In the genomic region with DNA sequence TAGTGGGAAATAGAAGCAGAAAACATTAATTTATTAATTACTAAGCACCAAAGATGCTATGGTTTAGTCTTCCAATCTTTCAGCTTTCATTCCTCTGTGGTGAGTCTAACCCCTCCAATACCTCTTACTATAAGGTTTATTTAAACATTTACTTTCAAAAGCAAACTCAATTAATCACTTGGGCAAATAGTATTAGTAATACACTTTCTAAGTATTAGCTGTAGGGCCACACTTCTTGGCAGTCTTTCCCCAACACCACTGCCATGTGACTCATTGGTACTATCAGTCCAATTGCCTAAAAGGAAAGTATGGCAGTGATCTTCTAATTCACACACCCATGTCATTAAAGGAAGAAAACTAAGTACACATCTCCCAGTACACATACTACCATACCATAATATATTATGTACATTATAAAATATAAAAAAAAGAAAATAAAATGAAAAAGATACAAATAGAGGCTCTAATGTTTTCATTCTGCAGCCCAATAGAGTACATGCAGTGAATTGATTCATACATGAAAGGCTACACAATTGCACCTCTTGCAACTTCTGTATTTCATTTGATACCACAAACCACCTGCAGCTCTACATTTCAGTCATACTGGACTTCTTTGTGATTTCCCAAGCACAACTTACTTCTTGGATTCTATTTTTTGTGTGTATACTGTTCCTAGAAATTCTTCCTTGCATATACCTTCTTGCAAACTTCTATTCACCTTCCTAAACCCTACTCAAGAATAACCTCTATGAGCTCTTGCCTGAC, we compare ENCODE assay signal across 1 cellular context.
TF ChIP-seq lines count a peak whose summit lies in the region.

No MANE protein-coding gene starts in this region.

TF ChIP-seq in GM12878, 131 proteins besides CTCF, POLR2A, EP300 and RAD21 (continued from another document):
- TF ChIP-seq, protein P1, sequence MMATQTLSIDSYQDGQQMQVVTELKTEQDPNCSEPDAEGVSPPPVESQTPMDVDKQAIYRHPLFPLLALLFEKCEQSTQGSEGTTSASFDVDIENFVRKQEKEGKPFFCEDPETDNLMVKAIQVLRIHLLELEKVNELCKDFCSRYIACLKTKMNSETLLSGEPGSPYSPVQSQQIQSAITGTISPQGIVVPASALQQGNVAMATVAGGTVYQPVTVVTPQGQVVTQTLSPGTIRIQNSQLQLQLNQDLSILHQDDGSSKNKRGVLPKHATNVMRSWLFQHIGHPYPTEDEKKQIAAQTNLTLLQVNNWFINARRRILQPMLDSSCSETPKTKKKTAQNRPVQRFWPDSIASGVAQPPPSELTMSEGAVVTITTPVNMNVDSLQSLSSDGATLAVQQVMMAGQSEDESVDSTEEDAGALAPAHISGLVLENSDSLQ (IDR thresholded peaks at IDR 0.05): no peak
- TF ChIP-seq POLR2AphosphoS2 (IDR thresholded peaks at IDR 0.05; ENCODE audit: low read depth, low read length): no peak
- TF ChIP-seq JUNB (IDR thresholded peaks at IDR 0.05): peak; percentile 64
- TF ChIP-seq EED (IDR thresholded peaks at IDR 0.05; ENCODE audit: low read depth): no peak
- peak; percentile 81 for TF ChIP-seq NFIC (IDR thresholded peaks at IDR 0.05; ENCODE audit: low read depth, low read length)
- TF ChIP-seq, protein P2, sequence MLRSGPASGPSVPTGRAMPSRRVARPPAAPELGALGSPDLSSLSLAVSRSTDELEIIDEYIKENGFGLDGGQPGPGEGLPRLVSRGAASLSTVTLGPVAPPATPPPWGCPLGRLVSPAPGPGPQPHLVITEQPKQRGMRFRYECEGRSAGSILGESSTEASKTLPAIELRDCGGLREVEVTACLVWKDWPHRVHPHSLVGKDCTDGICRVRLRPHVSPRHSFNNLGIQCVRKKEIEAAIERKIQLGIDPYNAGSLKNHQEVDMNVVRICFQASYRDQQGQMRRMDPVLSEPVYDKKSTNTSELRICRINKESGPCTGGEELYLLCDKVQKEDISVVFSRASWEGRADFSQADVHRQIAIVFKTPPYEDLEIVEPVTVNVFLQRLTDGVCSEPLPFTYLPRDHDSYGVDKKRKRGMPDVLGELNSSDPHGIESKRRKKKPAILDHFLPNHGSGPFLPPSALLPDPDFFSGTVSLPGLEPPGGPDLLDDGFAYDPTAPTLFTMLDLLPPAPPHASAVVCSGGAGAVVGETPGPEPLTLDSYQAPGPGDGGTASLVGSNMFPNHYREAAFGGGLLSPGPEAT (IDR thresholded peaks at IDR 0.05; ENCODE audit: low read depth): 0 out of 2 replicates have a peak, but pooled peaks have one; percentile 42
- no peak for TF ChIP-seq SUZ12 (IDR thresholded peaks at IDR 0.05; ENCODE audit: unreplicated experiment)
- TF ChIP-seq SP1 (IDR thresholded peaks at IDR 0.05; ENCODE audit: low read depth, low read length): no peak
- no peak for TF ChIP-seq FOXK2 (IDR thresholded peaks at IDR 0.05)
- TF ChIP-seq, protein P3, sequence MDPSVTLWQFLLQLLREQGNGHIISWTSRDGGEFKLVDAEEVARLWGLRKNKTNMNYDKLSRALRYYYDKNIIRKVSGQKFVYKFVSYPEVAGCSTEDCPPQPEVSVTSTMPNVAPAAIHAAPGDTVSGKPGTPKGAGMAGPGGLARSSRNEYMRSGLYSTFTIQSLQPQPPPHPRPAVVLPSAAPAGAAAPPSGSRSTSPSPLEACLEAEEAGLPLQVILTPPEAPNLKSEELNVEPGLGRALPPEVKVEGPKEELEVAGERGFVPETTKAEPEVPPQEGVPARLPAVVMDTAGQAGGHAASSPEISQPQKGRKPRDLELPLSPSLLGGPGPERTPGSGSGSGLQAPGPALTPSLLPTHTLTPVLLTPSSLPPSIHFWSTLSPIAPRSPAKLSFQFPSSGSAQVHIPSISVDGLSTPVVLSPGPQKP (IDR thresholded peaks at IDR 0.05; ENCODE audit: low read depth, low read length): no peak
- no peak for TF ChIP-seq MXI1 (IDR thresholded peaks at IDR 0.05; ENCODE audit: low read depth, low read length)
- no peak for TF ChIP-seq NFYA (IDR thresholded peaks at IDR 0.05; ENCODE audit: borderline replicate concordance, low read depth, low read length)
- peak; percentile 30; the same call in 1 of the 2 replicates for TF ChIP-seq ZBED1 (IDR thresholded peaks at IDR 0.05; ENCODE audit: borderline replicate concordance)
